Comparison of ENCODE assay signal across 1 cellular context in genomic region chr11:19686234-19686633, GRCh38.
TF ChIP-seq lines count a peak whose summit lies in the region.

No MANE protein-coding gene starts in this region.

TF ChIP-seq in GM23338, 12 proteins besides CTCF, POLR2A, EP300 and RAD21 (continued from another document):
- TF ChIP-seq, protein P1, sequence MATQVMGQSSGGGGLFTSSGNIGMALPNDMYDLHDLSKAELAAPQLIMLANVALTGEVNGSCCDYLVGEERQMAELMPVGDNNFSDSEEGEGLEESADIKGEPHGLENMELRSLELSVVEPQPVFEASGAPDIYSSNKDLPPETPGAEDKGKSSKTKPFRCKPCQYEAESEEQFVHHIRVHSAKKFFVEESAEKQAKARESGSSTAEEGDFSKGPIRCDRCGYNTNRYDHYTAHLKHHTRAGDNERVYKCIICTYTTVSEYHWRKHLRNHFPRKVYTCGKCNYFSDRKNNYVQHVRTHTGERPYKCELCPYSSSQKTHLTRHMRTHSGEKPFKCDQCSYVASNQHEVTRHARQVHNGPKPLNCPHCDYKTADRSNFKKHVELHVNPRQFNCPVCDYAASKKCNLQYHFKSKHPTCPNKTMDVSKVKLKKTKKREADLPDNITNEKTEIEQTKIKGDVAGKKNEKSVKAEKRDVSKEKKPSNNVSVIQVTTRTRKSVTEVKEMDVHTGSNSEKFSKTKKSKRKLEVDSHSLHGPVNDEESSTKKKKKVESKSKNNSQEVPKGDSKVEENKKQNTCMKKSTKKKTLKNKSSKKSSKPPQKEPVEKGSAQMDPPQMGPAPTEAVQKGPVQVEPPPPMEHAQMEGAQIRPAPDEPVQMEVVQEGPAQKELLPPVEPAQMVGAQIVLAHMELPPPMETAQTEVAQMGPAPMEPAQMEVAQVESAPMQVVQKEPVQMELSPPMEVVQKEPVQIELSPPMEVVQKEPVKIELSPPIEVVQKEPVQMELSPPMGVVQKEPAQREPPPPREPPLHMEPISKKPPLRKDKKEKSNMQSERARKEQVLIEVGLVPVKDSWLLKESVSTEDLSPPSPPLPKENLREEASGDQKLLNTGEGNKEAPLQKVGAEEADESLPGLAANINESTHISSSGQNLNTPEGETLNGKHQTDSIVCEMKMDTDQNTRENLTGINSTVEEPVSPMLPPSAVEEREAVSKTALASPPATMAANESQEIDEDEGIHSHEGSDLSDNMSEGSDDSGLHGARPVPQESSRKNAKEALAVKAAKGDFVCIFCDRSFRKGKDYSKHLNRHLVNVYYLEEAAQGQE (IDR thresholded peaks at IDR 0.05; ENCODE audit: unreplicated experiment) = no peak
- TF ChIP-seq ZNF114 (CRISPR knock-in tag; IDR thresholded peaks at IDR 0.05) = no peak
- TF ChIP-seq, protein P2, sequence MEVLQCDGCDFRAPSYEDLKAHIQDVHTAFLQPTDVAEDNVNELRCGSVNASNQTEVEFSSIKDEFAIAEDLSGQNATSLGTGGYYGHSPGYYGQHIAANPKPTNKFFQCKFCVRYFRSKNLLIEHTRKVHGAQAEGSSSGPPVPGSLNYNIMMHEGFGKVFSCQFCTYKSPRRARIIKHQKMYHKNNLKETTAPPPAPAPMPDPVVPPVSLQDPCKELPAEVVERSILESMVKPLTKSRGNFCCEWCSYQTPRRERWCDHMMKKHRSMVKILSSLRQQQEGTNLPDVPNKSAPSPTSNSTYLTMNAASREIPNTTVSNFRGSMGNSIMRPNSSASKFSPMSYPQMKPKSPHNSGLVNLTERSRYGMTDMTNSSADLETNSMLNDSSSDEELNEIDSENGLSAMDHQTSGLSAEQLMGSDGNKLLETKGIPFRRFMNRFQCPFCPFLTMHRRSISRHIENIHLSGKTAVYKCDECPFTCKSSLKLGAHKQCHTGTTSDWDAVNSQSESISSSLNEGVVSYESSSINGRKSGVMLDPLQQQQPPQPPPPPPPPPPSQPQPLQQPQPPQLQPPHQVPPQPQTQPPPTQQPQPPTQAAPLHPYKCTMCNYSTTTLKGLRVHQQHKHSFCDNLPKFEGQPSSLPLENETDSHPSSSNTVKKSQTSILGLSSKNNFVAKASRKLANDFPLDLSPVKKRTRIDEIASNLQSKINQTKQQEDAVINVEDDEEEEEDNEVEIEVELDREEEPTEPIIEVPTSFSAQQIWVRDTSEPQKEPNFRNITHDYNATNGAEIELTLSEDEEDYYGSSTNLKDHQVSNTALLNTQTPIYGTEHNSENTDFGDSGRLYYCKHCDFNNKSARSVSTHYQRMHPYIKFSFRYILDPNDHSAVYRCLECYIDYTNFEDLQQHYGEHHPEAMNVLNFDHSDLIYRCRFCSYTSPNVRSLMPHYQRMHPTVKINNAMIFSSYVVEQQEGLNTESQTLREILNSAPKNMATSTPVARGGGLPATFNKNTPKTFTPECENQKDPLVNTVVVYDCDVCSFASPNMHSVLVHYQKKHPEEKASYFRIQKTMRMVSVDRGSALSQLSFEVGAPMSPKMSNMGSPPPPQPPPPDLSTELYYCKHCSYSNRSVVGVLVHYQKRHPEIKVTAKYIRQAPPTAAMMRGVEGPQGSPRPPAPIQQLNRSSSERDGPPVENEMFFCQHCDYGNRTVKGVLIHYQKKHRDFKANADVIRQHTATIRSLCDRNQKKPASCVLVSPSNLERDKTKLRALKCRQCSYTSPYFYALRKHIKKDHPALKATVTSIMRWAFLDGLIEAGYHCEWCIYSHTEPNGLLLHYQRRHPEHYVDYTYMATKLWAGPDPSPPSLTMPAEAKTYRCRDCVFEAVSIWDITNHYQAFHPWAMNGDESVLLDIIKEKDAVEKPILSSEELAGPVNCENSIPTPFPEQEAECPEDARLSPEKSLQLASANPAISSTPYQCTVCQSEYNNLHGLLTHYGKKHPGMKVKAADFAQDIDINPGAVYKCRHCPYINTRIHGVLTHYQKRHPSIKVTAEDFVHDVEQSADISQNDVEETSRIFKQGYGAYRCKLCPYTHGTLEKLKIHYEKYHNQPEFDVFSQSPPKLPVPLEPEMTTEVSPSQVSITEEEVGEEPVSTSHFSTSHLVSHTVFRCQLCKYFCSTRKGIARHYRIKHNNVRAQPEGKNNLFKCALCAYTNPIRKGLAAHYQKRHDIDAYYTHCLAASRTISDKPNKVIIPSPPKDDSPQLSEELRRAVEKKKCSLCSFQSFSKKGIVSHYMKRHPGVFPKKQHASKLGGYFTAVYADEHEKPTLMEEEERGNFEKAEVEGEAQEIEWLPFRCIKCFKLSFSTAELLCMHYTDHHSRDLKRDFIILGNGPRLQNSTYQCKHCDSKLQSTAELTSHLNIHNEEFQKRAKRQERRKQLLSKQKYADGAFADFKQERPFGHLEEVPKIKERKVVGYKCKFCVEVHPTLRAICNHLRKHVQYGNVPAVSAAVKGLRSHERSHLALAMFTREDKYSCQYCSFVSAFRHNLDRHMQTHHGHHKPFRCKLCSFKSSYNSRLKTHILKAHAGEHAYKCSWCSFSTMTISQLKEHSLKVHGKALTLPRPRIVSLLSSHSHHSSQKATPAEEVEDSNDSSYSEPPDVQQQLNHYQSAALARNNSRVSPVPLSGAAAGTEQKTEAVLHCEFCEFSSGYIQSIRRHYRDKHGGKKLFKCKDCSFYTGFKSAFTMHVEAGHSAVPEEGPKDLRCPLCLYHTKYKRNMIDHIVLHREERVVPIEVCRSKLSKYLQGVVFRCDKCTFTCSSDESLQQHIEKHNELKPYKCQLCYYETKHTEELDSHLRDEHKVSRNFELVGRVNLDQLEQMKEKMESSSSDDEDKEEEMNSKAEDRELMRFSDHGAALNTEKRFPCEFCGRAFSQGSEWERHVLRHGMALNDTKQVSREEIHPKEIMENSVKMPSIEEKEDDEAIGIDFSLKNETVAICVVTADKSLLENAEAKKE (CRISPR knock-in tag; IDR thresholded peaks at IDR 0.05) = no peak
TF ChIP-seq in GM23338: peak in this region for 0.
